Comparison of ENCODE assay signal across 1 cellular context in the genomic region with DNA sequence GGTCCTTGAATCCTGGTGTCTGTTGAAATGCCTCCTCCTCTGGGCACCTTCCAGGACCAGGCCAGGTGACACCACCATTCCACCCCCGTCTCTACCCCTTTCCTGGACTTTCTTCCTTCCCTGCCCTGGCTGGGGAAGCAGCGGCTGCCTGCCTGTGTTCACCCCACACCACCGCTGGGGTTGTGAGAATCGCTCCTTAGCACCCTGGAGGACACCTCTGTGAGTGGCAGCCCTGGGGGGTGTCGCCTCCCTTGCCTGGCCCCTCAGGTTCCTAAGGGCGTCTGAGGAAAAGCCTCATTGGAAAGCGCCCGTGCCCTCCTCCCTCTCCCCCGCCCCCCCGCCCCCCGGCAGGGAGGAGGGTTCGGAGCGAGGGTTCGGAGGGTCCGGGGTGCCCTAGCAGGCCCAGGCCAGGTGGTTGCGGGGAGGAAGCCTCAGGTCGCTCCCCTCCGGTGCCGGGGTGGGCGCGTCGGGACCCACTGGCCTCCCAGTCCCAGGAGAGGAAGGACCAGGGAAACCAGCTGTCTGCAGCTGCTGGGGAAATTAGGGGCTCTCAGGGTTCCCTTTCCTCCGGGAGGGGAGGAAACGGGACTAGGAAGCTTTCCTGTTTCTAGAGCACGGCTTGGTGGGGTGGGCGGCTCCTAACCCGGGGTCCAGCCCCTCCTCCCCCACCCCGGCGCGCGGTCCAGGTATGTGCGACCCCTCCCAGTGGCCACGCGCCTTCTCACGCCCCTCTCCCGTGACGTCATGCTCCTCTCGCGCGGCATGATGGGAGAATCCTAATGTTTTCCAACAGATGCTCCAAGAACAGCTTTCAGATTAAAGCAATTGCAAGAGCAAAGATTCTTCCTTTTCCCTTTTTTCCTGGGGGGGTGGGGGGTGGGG.
TF ChIP-seq lines count a peak whose summit lies in the region.

A gene (plus strand): TSS at position 814 of the 882 bp plus-strand sequence. CDS start 475 bp downstream, outside the sequence.

TF ChIP-seq in H1, 55 proteins besides CTCF, POLR2A, EP300 and RAD21:
- TF ChIP-seq BRCA1 (IDR thresholded peaks at IDR 0.05; ENCODE audit: low read depth, low read length) (no peak), HDAC2 (IDR thresholded peaks at IDR 0.05; ENCODE audit: borderline replicate concordance in 1 of 2, low read depth in 2 of 2, low read length in 2 of 2) (no peak), SAP30 (IDR thresholded peaks at IDR 0.05; ENCODE audit: insufficient read depth, insufficient replicate concordance, low read length) (no peak), NANOG (IDR thresholded peaks at IDR 0.05; ENCODE audit: insufficient read depth, low read depth, low read length, poor library complexity, severe bottlenecking) (no peak)
